1 cellular context compared by ENCODE assay signal in genomic region chr14:22977684-22978486, GRCh38.
A peak's percentile ranks its signal among the peaks of the same experiment; 100 is the strongest.
TF ChIP-seq lines count a peak whose summit lies in the region.

No MANE protein-coding gene starts in this region.

TF ChIP-seq in HepG2, 621 proteins besides CTCF, POLR2A, EP300 and RAD21 (continued from another document and continues in another):
- peak; percentile 62 for TF ChIP-seq RFX3 (CRISPR knock-in tag; IDR thresholded peaks at IDR 0.05)
- TF ChIP-seq LCORL (IDR thresholded peaks at IDR 0.05), result peak; percentile 85
- no peak for TF ChIP-seq LCORL (CRISPR knock-in tag; IDR thresholded peaks at IDR 0.05)
- TF ChIP-seq FOXP1 (IDR thresholded peaks at IDR 0.05), result peak; percentile 70; the same call in 1 of the 2 replicates
- peak; percentile 90 for TF ChIP-seq FOXP1 (CRISPR knock-in tag; IDR thresholded peaks at IDR 0.05)
- TF ChIP-seq ZBTB8A (CRISPR knock-in tag; IDR thresholded peaks at IDR 0.05; ENCODE audit: borderline replicate concordance, low read depth), result peak; percentile 73; the same call in 1 of the 2 replicates
- TF ChIP-seq NR2C2 (CRISPR knock-in tag; IDR thresholded peaks at IDR 0.05; ENCODE audit: borderline replicate concordance), result peak; percentile 73
- TF ChIP-seq RARA (CRISPR knock-in tag; IDR thresholded peaks at IDR 0.05), result peak; percentile 97
- TF ChIP-seq ZNF503 (CRISPR knock-in tag; IDR thresholded peaks at IDR 0.05), result no peak
- TF ChIP-seq HNRNPL (IDR thresholded peaks at IDR 0.05; ENCODE audit: low read depth, low read length), result peak; percentile 82; the same call in 1 of the 2 replicates
- peak; percentile 52; the same call in 1 of the 2 replicates for TF ChIP-seq UBTF (CRISPR knock-in tag; IDR thresholded peaks at IDR 0.05)
- TF ChIP-seq MIER3 (CRISPR knock-in tag; IDR thresholded peaks at IDR 0.05; ENCODE audit: borderline replicate concordance), result peak; percentile 94; the same call in 1 of the 2 replicates
- TF ChIP-seq PTBP1 (IDR thresholded peaks at IDR 0.05; ENCODE audit: low read depth, low read length, poor library complexity, severe bottlenecking), result no peak
- TF ChIP-seq ZSCAN29 (CRISPR knock-in tag; conservative IDR thresholded peaks at IDR 0.05), result 0 out of 2 replicates have a peak, but pooled peaks have one; percentile 55
- no peak for TF ChIP-seq FOXC1 (CRISPR knock-in tag; IDR thresholded peaks at IDR 0.05; ENCODE audit: borderline replicate concordance)
- no peak for TF ChIP-seq ZFP90 (CRISPR knock-in tag; IDR thresholded peaks at IDR 0.05; ENCODE audit: borderline replicate concordance)
- peak; percentile 86; the same call in 1 of the 2 replicates for TF ChIP-seq ZBTB42 (CRISPR knock-in tag; IDR thresholded peaks at IDR 0.05)
- TF ChIP-seq ASH2L (IDR thresholded peaks at IDR 0.05; ENCODE audit: insufficient read length, low read depth, low read length), result peak; percentile 47
- 0 out of 2 replicates have a peak, but pooled peaks have one; percentile 22 for TF ChIP-seq ZFYVE20 (CRISPR knock-in tag; IDR thresholded peaks at IDR 0.05; ENCODE audit: borderline replicate concordance, low read depth)
- peak; percentile 100 for TF ChIP-seq KDM4B (CRISPR knock-in tag; IDR thresholded peaks at IDR 0.05)
- TF ChIP-seq NFKBIZ (CRISPR knock-in tag; IDR thresholded peaks at IDR 0.05), result peak; percentile 83
- 0 out of 2 replicates have a peak, but pooled peaks have one; percentile 41 for TF ChIP-seq ZNF33B (CRISPR knock-in tag; IDR thresholded peaks at IDR 0.05)
- peak; percentile 74 for TF ChIP-seq FOXK2 (IDR thresholded peaks at IDR 0.05)
- no peak for TF ChIP-seq RNF2 (conservative IDR thresholded peaks at IDR 0.05; ENCODE audit: low read depth)
- TF ChIP-seq USF2 (IDR thresholded peaks at IDR 0.05; ENCODE audit: low read depth, low read length), result peak; percentile 1; the same call in 1 of the 2 replicates
- TF ChIP-seq USF2 (CRISPR knock-in tag; IDR thresholded peaks at IDR 0.05; ENCODE audit: borderline replicate concordance), result no peak
- no peak for TF ChIP-seq ZNF232 (CRISPR knock-in tag; IDR thresholded peaks at IDR 0.05; ENCODE audit: borderline replicate concordance)
- TF ChIP-seq GPN1 (CRISPR knock-in tag; IDR thresholded peaks at IDR 0.05; ENCODE audit: borderline replicate concordance), result peak; percentile 6; the same call in 1 of the 2 replicates
- TF ChIP-seq NFE2L1 (CRISPR knock-in tag; IDR thresholded peaks at IDR 0.05; ENCODE audit: borderline replicate concordance), result peak; percentile 90; the same call in 1 of the 2 replicates
- TF ChIP-seq CBX1 (IDR thresholded peaks at IDR 0.05; ENCODE audit: low read depth), result peak; percentile 81
- peak; percentile 94 for TF ChIP-seq HOMEZ (CRISPR knock-in tag; IDR thresholded peaks at IDR 0.05; ENCODE audit: low read depth)
- 0 out of 2 replicates have a peak, but pooled peaks have one; percentile 40 for TF ChIP-seq ZNF678 (CRISPR knock-in tag; IDR thresholded peaks at IDR 0.05)
- TF ChIP-seq SP5 (CRISPR knock-in tag; IDR thresholded peaks at IDR 0.05; ENCODE audit: borderline replicate concordance, low read depth), result peak; percentile 96
- peak; percentile 63; the same call in 1 of the 2 replicates for TF ChIP-seq ZNF839 (CRISPR knock-in tag; IDR thresholded peaks at IDR 0.05; ENCODE audit: borderline replicate concordance)
- TF ChIP-seq ZNF552 (CRISPR knock-in tag; IDR thresholded peaks at IDR 0.05; ENCODE audit: borderline replicate concordance), result peak; percentile 41; the same call in 1 of the 2 replicates
- peak; percentile 82 for TF ChIP-seq ZBTB25 (CRISPR knock-in tag; IDR thresholded peaks at IDR 0.05)
- TF ChIP-seq BCL6 (CRISPR knock-in tag; IDR thresholded peaks at IDR 0.05), result peak; percentile 91
- TF ChIP-seq ZNF230 (CRISPR knock-in tag; IDR thresholded peaks at IDR 0.05), result peak; percentile 76
- peak; percentile 91 for TF ChIP-seq ZSCAN25 (CRISPR knock-in tag; IDR thresholded peaks at IDR 0.05)
- no peak for TF ChIP-seq SATB2 (CRISPR knock-in tag; IDR thresholded peaks at IDR 0.05)
- peak; percentile 100 for TF ChIP-seq ATF3 (CRISPR knock-in tag; IDR thresholded peaks at IDR 0.05)
- peak; percentile 77 for TF ChIP-seq GABPB1 (CRISPR knock-in tag; IDR thresholded peaks at IDR 0.05)
- TF ChIP-seq CEBPG (CRISPR knock-in tag; IDR thresholded peaks at IDR 0.05), result peak; percentile 86
- TF ChIP-seq IRX3 (CRISPR knock-in tag; IDR thresholded peaks at IDR 0.05; ENCODE audit: borderline replicate concordance, low read depth), result no peak
- TF ChIP-seq KLF6 (CRISPR knock-in tag; IDR thresholded peaks at IDR 0.05), result peak; percentile 63; the same call in 1 of the 2 replicates
- peak; percentile 88 for TF ChIP-seq JARID2 (CRISPR knock-in tag; IDR thresholded peaks at IDR 0.05; ENCODE audit: insufficient replicate concordance)
- peak; percentile 99 for TF ChIP-seq ZNF788 (CRISPR knock-in tag; IDR thresholded peaks at IDR 0.05; ENCODE audit: borderline replicate concordance)
- TF ChIP-seq HMGXB3 (CRISPR knock-in tag; IDR thresholded peaks at IDR 0.05; ENCODE audit: borderline replicate concordance), result peak; percentile 64
- TF ChIP-seq HNF4G (IDR thresholded peaks at IDR 0.05; ENCODE audit: borderline replicate concordance, low read depth, low read length), result peak; percentile 98
- TF ChIP-seq HNF4G (CRISPR knock-in tag; IDR thresholded peaks at IDR 0.05; ENCODE audit: borderline replicate concordance, low read depth), result peak; percentile 97; the same call in 1 of the 2 replicates
- peak; percentile 100 for TF ChIP-seq PAXIP1 (CRISPR knock-in tag; conservative IDR thresholded peaks at IDR 0.05)
- peak; percentile 99 for TF ChIP-seq GATAD2A (CRISPR knock-in tag; IDR thresholded peaks at IDR 0.05)
